8 cellular contexts compared by ENCODE assay signal in the genomic region with DNA sequence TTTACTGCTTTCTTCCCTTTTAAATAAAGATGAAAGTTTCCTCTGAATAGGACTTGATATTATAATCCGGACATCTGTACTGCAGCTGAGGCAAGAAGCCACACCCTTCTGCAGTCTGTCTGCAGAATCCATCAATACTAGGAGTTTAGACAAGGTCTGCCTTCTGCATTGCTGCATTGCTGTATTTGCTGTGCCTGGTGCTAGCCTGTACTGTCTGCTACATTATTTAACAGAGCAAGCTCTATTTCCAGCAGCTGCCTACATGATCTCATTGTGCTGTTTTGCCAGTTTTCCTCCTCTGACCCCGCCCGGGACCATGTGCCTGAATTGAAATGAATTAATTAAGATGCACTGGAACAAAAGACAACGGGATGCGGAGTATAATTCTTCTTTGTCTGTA. TPM values are rescaled to one million over a fixed set of nuclear protein-coding genes. Genes with fewer than 3 reads are reported as not detected.
DNase-seq lines count a peak whose midpoint lies in the region; ATAC-seq and TF ChIP-seq lines count a peak whose summit lies in the region.

No MANE protein-coding gene starts in this region.

- peak overlapping the region; percentile 86 for H3K4me3 ChIP-seq in kidney epithelial cell (ENCODE audit: low read depth, low read length)

- H3K36me3 ChIP-seq in kidney epithelial cell (ENCODE audit: control insufficient read depth, insufficient read depth, low read length): no peaks in the 10 kb centered on the region

- DNase-seq in EL (peak; percentile 11), NCI-H2196 treated with DMSO at 0.1 percent for 48 hours (lab: John Stamatoyannopoulos, UW; ENCODE audit: unreplicated experiment) (peak; percentile 20), brain pericyte (ENCODE audit: low read depth, low spot score) (peak; percentile 11), kidney epithelial cell (ENCODE audit: low read depth) (no peak), smooth muscle cell of the brain vasculature (ENCODE audit: low read depth, low spot score) (peak; percentile 1), UCSD-AML1 (lab: John Stamatoyannopoulos, UW; ENCODE audit: unreplicated experiment) (no peak)
- DNase-seq in NK-92 treated with Interleukin-12 subunit alpha and Interleukin-12 subunit beta, amount 100 ng/mL, for 24 hours (lab: John Stamatoyannopoulos, UW): no peak

- no peaks in the 10 kb centered on the region for H3K27me3 ChIP-seq in kidney epithelial cell (ENCODE audit: control insufficient read depth, insufficient read depth, low read length)

- no peak for TF ChIP-seq CTCF in kidney epithelial cell (IDR thresholded peaks at IDR 0.05; ENCODE audit: insufficient read depth, low read length, poor library complexity, severe bottlenecking)

- ATAC-seq in HG03457 (IDR thresholded peaks at IDR 0.05; ENCODE audit: unreplicated experiment): no peak

RNA-seq across cellular contexts. Expression of a gene that starts 1.7 kb away (rescaled TPM):
- 883 and 997 TPM in 2 replicates for total RNA-seq in kidney epithelial cell

RNA-seq across cellular contexts. Expression of a gene that starts 56.0 kb away (rescaled TPM):
- total RNA-seq in kidney epithelial cell: 739 and 794 TPM in 2 replicates

Comparison
In these comparisons a context has a peak if more than half of its experiments do, and no peak if none do; other contexts are left out.
1. DNase-seq: peak in EL (single experiment), NCI-H2196 treated with DMSO at 0.1 percent for 48 hours (single experiment), brain pericyte (single experiment) and smooth muscle cell of the brain vasculature (single experiment); none in kidney epithelial cell (single experiment), NK-92 treated with Interleukin-12 subunit alpha and Interleukin-12 subunit beta, amount 100 ng/mL, for 24 hours (single experiment) and UCSD-AML1 (single experiment).